In the genomic region with DNA sequence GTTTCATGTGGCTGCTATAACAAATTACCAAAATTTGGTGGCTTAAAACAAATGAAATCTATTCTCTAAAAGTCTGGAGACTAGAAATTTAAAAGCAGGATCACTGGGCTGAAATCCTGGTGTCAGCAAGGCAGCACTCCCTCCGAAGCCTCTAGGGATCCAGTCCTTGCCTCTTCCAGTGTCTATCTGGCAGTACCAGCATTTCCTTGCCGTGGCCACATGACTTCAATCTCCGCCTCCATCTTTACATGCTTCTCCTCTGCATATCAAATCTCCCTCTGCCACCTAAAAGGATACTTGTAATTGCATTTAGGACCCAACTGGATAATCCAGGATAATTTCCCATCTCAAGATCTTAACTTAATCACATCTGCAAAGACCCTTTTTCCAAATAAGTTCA, we compare ENCODE assay signal across 11 cellular contexts. TPM values are rescaled to one million over a fixed set of nuclear protein-coding genes. Genes with fewer than 3 reads are reported as not detected.
DNase-seq lines count a peak whose midpoint lies in the region; TF ChIP-seq lines count a peak whose summit lies in the region.
"Had no signal": no experiment of that assay in that cellular context is flagged by ENCODE, and none has a peak within 500 bp of the region (broad histone marks: within the 10 kb centered on the region; RNA-seq: fewer than 3 reads in every experiment).

No MANE protein-coding gene starts in this region.

- CTCF ChIA-PET in CD8-positive, alpha-beta memory T cell (lab: Charles Lee): interaction anchor here (0.6 kb wide), 1 partner anchor 55 kb away, joined by 3 read pairs; no protein-coding TSS in a partner anchor

- no peak for TF ChIP-seq POLR2A in prostate gland (IDR thresholded peaks at IDR 0.05)

- intact Hi-C loops in prostate gland (cut with DNase I): no loop called here

- 80% methylated on average over 3 of the region's 3 CpGs for WGBS in prostate gland

- H3K9me3 Mint-ChIP-seq in CD8-positive, alpha-beta memory T cell: no peaks in the 10 kb centered on the region

- no peak overlapping the region for H3K4me3 Mint-ChIP-seq in CD8-positive, alpha-beta memory T cell
- H3K4me3 Mint-ChIP-seq: CD14-positive monocyte had no signal

- TF ChIP-seq CTCF in coronary artery (IDR thresholded peaks at IDR 0.05) (no peak), prostate gland (IDR thresholded peaks at IDR 0.05) (no peak)

- H3K4me3 ChIP-seq in CD8-positive, alpha-beta memory T cell (ENCODE audit: low read length): no peak overlapping the region
- H3K4me3 ChIP-seq in coronary artery (no peak overlapping the region), prostate gland (no peak overlapping the region), SJCRH30 (no peak overlapping the region)

- H3K4me1 ChIP-seq in CD8-positive, alpha-beta memory T cell (ENCODE audit: insufficient read depth, low read length): peaks cover 15% of the 10 kb centered on the region
- H3K4me1 ChIP-seq in prostate gland (replicated peaks): no peaks in the 10 kb centered on the region
- peaks cover 13% of the 10 kb centered on the region for H3K4me1 ChIP-seq in SJCRH30

- no peak for DNase-seq in CD8-positive, alpha-beta memory T cell
- DNase-seq in NCI-H82 (lab: John Stamatoyannopoulos, UW) (peak; percentile 86), coronary artery (ENCODE audit: low spot score) (no peak), prostate gland (ENCODE audit: low spot score) (no peak), T-helper 2 cell (no peak), mesenteric fat pad (ENCODE audit: low spot score) (no peak), SJCRH30 (no peak)
- no peak for DNase-seq in NK-92 treated with Interleukin-12 subunit alpha and Interleukin-12 subunit beta, amount 100 ng/mL, for 24 hours (lab: John Stamatoyannopoulos, UW)
- DNase-seq: activated T-cell treated with anti-CD3 and anti-CD28 coated beads, Interleukin-2, amount 50 U/mL, for 48 hours; NCI-H526 had no signal

- H3K27me3 Mint-ChIP-seq in CD8-positive, alpha-beta memory T cell: no peaks in the 10 kb centered on the region

- H3K36me3 ChIP-seq in CD8-positive, alpha-beta memory T cell (ENCODE audit: insufficient read depth, low read length): no peaks in the 10 kb centered on the region
- H3K36me3 ChIP-seq in prostate gland: no peaks in the 10 kb centered on the region
- H3K36me3 ChIP-seq in SJCRH30: no peaks in the 10 kb centered on the region; the same call in 1 of the 2 replicates

- peaks cover 28 to 55% (median 45%) of the 10 kb centered on the region in 3 donors for H3K4me1 Mint-ChIP-seq in CD8-positive, alpha-beta memory T cell

- H3K27me3 ChIP-seq in CD8-positive, alpha-beta memory T cell (ENCODE audit: insufficient read depth, low read length, poor library complexity, severe bottlenecking): no peaks in the 10 kb centered on the region
- H3K27me3 ChIP-seq in prostate gland (replicated peaks; ENCODE audit: insufficient read depth) (no peaks in the 10 kb centered on the region), SJCRH30 (no peaks in the 10 kb centered on the region)

- H3K36me3 Mint-ChIP-seq in CD8-positive, alpha-beta memory T cell: peaks cover 0 to 1% (median 0%) of the 10 kb centered on the region in 3 donors

- H3K9me3 ChIP-seq in CD8-positive, alpha-beta memory T cell (ENCODE audit: low read length): no peaks in the 10 kb centered on the region
- H3K9me3 ChIP-seq in prostate gland: no peaks in the 10 kb centered on the region
- H3K9me3 ChIP-seq in SJCRH30 (replicated peaks): no peaks in the 10 kb centered on the region

- H3K27ac ChIP-seq in CD8-positive, alpha-beta memory T cell (ENCODE audit: low read depth, low read length): peak overlapping the region; percentile 21
- peak overlapping the region; percentile 6 to 17 for H3K27ac ChIP-seq in coronary artery
- H3K27ac ChIP-seq in prostate gland: peak overlapping the region; percentile 5 to 43
- no peak overlapping the region for H3K27ac ChIP-seq in SJCRH30

- POLR2A ChIA-PET in CD8-positive, alpha-beta memory T cell (lab: Charles Lee): no interaction called here

- H3K27ac Mint-ChIP-seq in CD8-positive, alpha-beta memory T cell: peak overlapping the region in 2 of 8 donors; percentile 18 to 61

RNA-seq across cellular contexts. Expression of gene ARHGAP18, which starts 30.2 kb away (rescaled TPM):
- 1 to 10 TPM; 6.5 to 7.2 TPM for total RNA-seq in CD8-positive, alpha-beta memory T cell
- polyA plus RNA-seq in CD8-positive, alpha-beta memory T cell: 5.8 TPM
- total RNA-seq in prostate gland (10 to 100 TPM; 15.0 to 29.1 TPM), mesenteric fat pad (24.4 TPM)
- 14.1 and 14.6 TPM in 2 replicates for total RNA-seq in SJCRH30 (2014; rRNA removed; shearing (Covaris generic))
